10 cellular contexts compared by ENCODE assay signal in the genomic region with DNA sequence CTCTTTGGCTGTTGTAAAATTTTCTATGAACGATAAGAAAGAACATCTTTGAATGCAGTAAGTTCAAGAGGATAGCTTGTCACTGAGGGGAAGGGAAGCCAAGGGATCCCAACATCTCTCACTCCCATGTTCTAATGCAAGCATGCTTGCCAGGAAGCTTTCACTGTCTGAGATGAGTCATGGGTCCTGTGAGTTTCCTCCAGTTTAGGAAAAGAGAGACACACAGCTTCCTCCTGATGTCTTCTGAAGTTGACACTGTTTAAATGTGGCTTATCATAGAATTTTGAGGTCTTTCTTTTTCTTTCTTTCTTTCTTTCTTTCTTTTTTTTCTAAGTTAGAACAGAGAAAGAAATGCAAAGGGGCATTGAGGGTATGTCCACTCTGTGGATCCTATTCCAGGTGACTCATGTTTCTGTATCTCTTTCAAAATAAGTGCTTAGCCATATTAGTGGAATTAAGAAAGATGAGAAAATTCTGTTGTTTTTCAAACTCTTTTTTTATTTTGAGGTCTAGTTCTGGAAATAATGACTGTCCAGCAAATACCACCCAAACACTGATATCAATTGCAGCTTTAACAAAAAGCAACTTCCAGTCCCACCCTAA.
DNase-seq lines count a peak whose midpoint lies in the region; ATAC-seq, FAIRE-seq and TF ChIP-seq lines count a peak whose summit lies in the region.
"Had no signal": no experiment of that assay in that cellular context is flagged by ENCODE, and none has a peak within 500 bp of the region (broad histone marks: within the 10 kb centered on the region; RNA-seq: fewer than 3 reads in every experiment).

No MANE protein-coding gene starts in this region.

- TF ChIP-seq POLR2A in H1 (IDR thresholded peaks at IDR 0.05; ENCODE audit: control extremely low read depth in 1 of 2, low read depth in 2 of 2, low read length in 2 of 2), result no peak

- H3K9me3 ChIP-seq in H1 (ENCODE audit: insufficient read depth in 2 of 2, low read depth in 1 of 2, low read length in 1 of 2) (no peaks in the 10 kb centered on the region), mesenchymal stem cell (ENCODE audit: control insufficient read depth, low read length) (no peaks in the 10 kb centered on the region)

- no peaks in the 10 kb centered on the region for H3K4me1 ChIP-seq in H1 (replicated peaks in 1 of 4; ENCODE audit: control insufficient read depth in 3 of 4, insufficient read depth in 4 of 4, low read length in 3 of 4)
- no peaks in the 10 kb centered on the region for H3K4me1 ChIP-seq in mesenchymal stem cell (ENCODE audit: control insufficient read depth, insufficient read depth, low read depth, low read length)

- H2AFZ ChIP-seq in H1 (ENCODE audit: low read length), result 0 out of 2 replicates have a peak overlapping the region, but pooled peaks have one; percentile 50
- H2AFZ ChIP-seq in mesenchymal stem cell (ENCODE audit: low read depth, low read length), result no peak overlapping the region

- H3K27ac ChIP-seq in H1 (ENCODE audit: low read depth, low read length) (no peak overlapping the region), mesenchymal stem cell (ENCODE audit: low read length, poor library complexity, severe bottlenecking) (peak overlapping the region; percentile 75)

- DNase-seq in AG08395 (ENCODE audit: low spot score), result peak; percentile 81
- DNase-seq in NCI-H446 treated with DMSO at 0.1 percent for 48 hours (lab: John Stamatoyannopoulos, UW), result peak; percentile 37
- DNase-seq in H1 (ENCODE audit: low read depth in 1 of 2, low spot score in 2 of 2), result no peak
- DNase-seq in mesenchymal stem cell, result peak; percentile 88
- no peak for DNase-seq in natural killer cell
- DNase-seq in DMS79 treated with DMSO at 0.1 percent for 48 hours (lab: John Stamatoyannopoulos, UW), result no peak
- DNase-seq in NCI-H510A (lab: John Stamatoyannopoulos, UW), result no peak
- DNase-seq: DMS153 had no signal

- H2BK15ac ChIP-seq in H1 (ENCODE audit: low read length), result no peak overlapping the region
- H2BK15ac ChIP-seq in mesenchymal stem cell (ENCODE audit: low read depth, poor library complexity, severe bottlenecking), result no peak overlapping the region

- H3K36me3 ChIP-seq in H1 (ENCODE audit: control insufficient read depth in 2 of 4, insufficient read depth in 4 of 4, low read length in 3 of 4) (no peaks in the 10 kb centered on the region), mesenchymal stem cell (ENCODE audit: control insufficient read depth in 1 of 2, insufficient read depth in 2 of 2, low read depth in 1 of 2, low read length in 2 of 2) (no peaks in the 10 kb centered on the region)

- no peak overlapping the region for H2BK120ac ChIP-seq in H1 (replicated peaks; ENCODE audit: low read depth, low read length)
- no peak overlapping the region for H2BK120ac ChIP-seq in mesenchymal stem cell (ENCODE audit: low read depth, low read length)

- no peak for TF ChIP-seq RAD21 in H1 (IDR thresholded peaks at IDR 0.05 in 1 of 2, conservative IDR thresholded peaks at IDR 0.05 in 1 of 2; ENCODE audit: low read depth in 2 of 2, low read length in 2 of 2)

- no peak for FAIRE-seq in H1 (lab: Jason Lieb, UNC)

- H4K91ac ChIP-seq in H1 (replicated peaks; ENCODE audit: insufficient read length, low read length) (no peak overlapping the region), mesenchymal stem cell (ENCODE audit: low read length) (no peak overlapping the region)

- H3K23me2 ChIP-seq in H1 (ENCODE audit: low read depth, low read length), result no peaks in the 10 kb centered on the region

- H2BK20ac ChIP-seq in H1 (ENCODE audit: low read length), result no peak overlapping the region

- H3K9ac ChIP-seq in H1 (replicated peaks in 1 of 4; ENCODE audit: extremely low read depth in 1 of 4, low read depth in 3 of 4, low read length in 3 of 4) (no peak overlapping the region), mesenchymal stem cell (ENCODE audit: low read length) (peak overlapping the region; percentile 66)

- CTCF ChIA-PET in H1 (lab: Charles Lee; ENCODE audit: partially characterized antibody), result interaction anchor here (0.5 to 6.9 kb wide), 7 partner anchors 9 to 334 kb away, joined by 3 to 72 read pairs (median 3); no protein-coding TSS in a partner anchor

- no peak overlapping the region for H3K23ac ChIP-seq in H1 (ENCODE audit: insufficient read length)
- H3K23ac ChIP-seq in mesenchymal stem cell (ENCODE audit: low read length in 2 of 2), result no peak overlapping the region

- H4K8ac ChIP-seq in H1 (ENCODE audit: extremely low read depth, insufficient read depth, low read length) (no peak overlapping the region), mesenchymal stem cell (ENCODE audit: low read length) (no peak overlapping the region)

- H3K14ac ChIP-seq in H1 (ENCODE audit: insufficient read length), result no peak overlapping the region
- no peak overlapping the region for H3K14ac ChIP-seq in mesenchymal stem cell (ENCODE audit: low read length in 2 of 2)

- no peaks in the 10 kb centered on the region for H3K79me2 ChIP-seq in H1 (ENCODE audit: control insufficient read depth in 1 of 2, insufficient read depth in 2 of 2, low read length in 2 of 2)

- H3K4me3 ChIP-seq in H1 (ENCODE audit: extremely low read depth in 1 of 4, insufficient read depth in 2 of 4, low read depth in 3 of 4, low read length in 4 of 4) (no peak overlapping the region), mesenchymal stem cell (ENCODE audit: insufficient read depth in 1 of 2, low read depth in 1 of 2, low read length in 2 of 2) (peak overlapping the region in 1 of 2 experiments; percentile 44)

- peaks cover 0 to 2% of the 10 kb centered on the region in 2 donors for H3K9me3 Mint-ChIP-seq in natural killer cell
- H3K9me3 Mint-ChIP-seq: type B pancreatic cell had no signal

- H2AK5ac ChIP-seq in H1 (ENCODE audit: low read depth, low read length), result no peak overlapping the region
- no peak overlapping the region for H2AK5ac ChIP-seq in mesenchymal stem cell (ENCODE audit: low read length, severe bottlenecking)

- H2BK5ac ChIP-seq in H1 (ENCODE audit: low read depth, low read length) (no peak overlapping the region), mesenchymal stem cell (ENCODE audit: low read depth, low read length, poor library complexity, severe bottlenecking) (no peak overlapping the region)

- TF ChIP-seq CTCF in H1 (IDR thresholded peaks at IDR 0.05; ENCODE audit: control extremely low read depth in 1 of 3, insufficient read depth in 1 of 3, low read depth in 1 of 3, low read length in 3 of 3), result no peak
- no peak for TF ChIP-seq CTCF in natural killer cell (IDR thresholded peaks at IDR 0.05)

- H4K5ac ChIP-seq in H1 (ENCODE audit: insufficient read length, low read depth, low read length), result no peak overlapping the region

- ATAC-seq in natural killer cell (no peak), GM21390 (IDR thresholded peaks at IDR 0.05; ENCODE audit: unreplicated experiment) (no peak)

- no peak overlapping the region for H3K18ac ChIP-seq in H1 (ENCODE audit: extremely low read depth, low read length)
- no peak overlapping the region for H3K18ac ChIP-seq in mesenchymal stem cell (ENCODE audit: low read depth in 1 of 2, low read length in 2 of 2)

- no peak overlapping the region for H3K56ac ChIP-seq in H1 (replicated peaks; ENCODE audit: insufficient read length, low read depth, low read length)

- H3K27me3 ChIP-seq in H1 (replicated peaks in 1 of 4; ENCODE audit: control insufficient read depth in 3 of 4, extremely low read depth in 1 of 4, insufficient read depth in 3 of 4, low read length in 3 of 4), result no peaks in the 10 kb centered on the region
- no peaks in the 10 kb centered on the region for H3K27me3 ChIP-seq in mesenchymal stem cell (ENCODE audit: control insufficient read depth in 1 of 2, insufficient read depth in 1 of 2, low read length in 2 of 2)

- H3K79me1 ChIP-seq in H1 (ENCODE audit: low read depth, low read length), result no peaks in the 10 kb centered on the region
- H3K79me1 ChIP-seq in mesenchymal stem cell (replicated peaks; ENCODE audit: low read length, poor library complexity, severe bottlenecking), result no peaks in the 10 kb centered on the region

- H3K4ac ChIP-seq in H1 (replicated peaks; ENCODE audit: insufficient read length, low read depth, low read length) (no peak overlapping the region), mesenchymal stem cell (ENCODE audit: low read depth in 1 of 2, low read length in 2 of 2) (no peak overlapping the region)

- TF ChIP-seq EP300 in H1 (IDR thresholded peaks at IDR 0.05; ENCODE audit: borderline replicate concordance in 1 of 2, low read depth in 2 of 2, low read length in 2 of 2), result no peak

- no peak overlapping the region for H3K4me2 ChIP-seq in H1 (ENCODE audit: insufficient read depth in 1 of 2, low read depth in 2 of 2, low read length in 2 of 2)
- peak overlapping the region; percentile 3 for H3K4me2 ChIP-seq in mesenchymal stem cell (ENCODE audit: low read length, poor library complexity, severe bottlenecking)

- intact Hi-C loops in natural killer cell (cut with micrococcal nuclease), result no loop called here

- no peaks in the 10 kb centered on the region for H3K27me3 Mint-ChIP-seq in natural killer cell (ENCODE audit: low read depth in 2 of 2)

- WGBS in H1 (ENCODE audit: extremely low coverage in 1 of 2, insufficient coverage in 1 of 2, insufficient read length in 1 of 2, insufficient replicate concordance in 2 of 2, low coverage in 1 of 2, low lambda C conversion rate in 2 of 2, missing lambda C conversion rate in 1 of 2), 2 experiments, result 87% methylated on average over 1 of the region's 1 CpG; no CpG with 5 or more reads in 1 of the 2 experiments
- WGBS in mesenchymal stem cell, result 27% methylated on average over 1 of the region's 1 CpG

- no peaks in the 10 kb centered on the region for H3K4me1 Mint-ChIP-seq in natural killer cell

- H2BK12ac ChIP-seq in H1 (ENCODE audit: low read depth, low read length) (no peak overlapping the region), mesenchymal stem cell (ENCODE audit: low read length in 2 of 2) (no peak overlapping the region)

- no peak overlapping the region for H3K27ac Mint-ChIP-seq in natural killer cell
- H3K27ac Mint-ChIP-seq: type B pancreatic cell had no signal

- H3K36me3 Mint-ChIP-seq in natural killer cell, result no peaks in the 10 kb centered on the region
- H3K36me3 Mint-ChIP-seq: type B pancreatic cell had no signal

- no peaks in the 10 kb centered on the region for H4K20me1 ChIP-seq in H1 (replicated peaks in 1 of 2; ENCODE audit: control insufficient read depth in 1 of 2, insufficient read depth in 2 of 2, low read length in 2 of 2)

- no peak overlapping the region for H3K4me3 Mint-ChIP-seq in natural killer cell
- H3K4me3 Mint-ChIP-seq: type B pancreatic cell had no signal

- POLR2A ChIA-PET in H1 (lab: Charles Lee; ENCODE audit: partially characterized antibody), result no interaction called here

TF ChIP-seq in H1, 55 proteins besides CTCF, POLR2A, EP300 and RAD21 (continues in another document):
- TF ChIP-seq TBP (IDR thresholded peaks at IDR 0.05; ENCODE audit: low read depth, low read length), result no peak
- TF ChIP-seq CHD1 (IDR thresholded peaks at IDR 0.05; ENCODE audit: low read depth, low read length), result no peak
- TF ChIP-seq SIRT6 (IDR thresholded peaks at IDR 0.05; ENCODE audit: low read length), result no peak
- no peak for TF ChIP-seq ZNF274 (IDR thresholded peaks at IDR 0.05; ENCODE audit: borderline replicate concordance, extremely low read depth, low read length)
- no peak for TF ChIP-seq FOSL1 (IDR thresholded peaks at IDR 0.05; ENCODE audit: insufficient read depth, low read depth, low read length)
- no peak for TF ChIP-seq NANOG (IDR thresholded peaks at IDR 0.05; ENCODE audit: insufficient read depth, low read depth, low read length, poor library complexity, severe bottlenecking)

Comparison
In these comparisons a context has a peak if more than half of its experiments do, and no peak if none do; other contexts are left out.
1. DNase-seq: peak in AG08395 (single experiment), NCI-H446 treated with DMSO at 0.1 percent for 48 hours (single experiment) and mesenchymal stem cell (single experiment); none in H1 (0 of 2), natural killer cell (single experiment), DMS79 treated with DMSO at 0.1 percent for 48 hours (single experiment) and NCI-H510A (single experiment).